Comparison of ENCODE assay signal across 6 cellular contexts in the genomic region with DNA sequence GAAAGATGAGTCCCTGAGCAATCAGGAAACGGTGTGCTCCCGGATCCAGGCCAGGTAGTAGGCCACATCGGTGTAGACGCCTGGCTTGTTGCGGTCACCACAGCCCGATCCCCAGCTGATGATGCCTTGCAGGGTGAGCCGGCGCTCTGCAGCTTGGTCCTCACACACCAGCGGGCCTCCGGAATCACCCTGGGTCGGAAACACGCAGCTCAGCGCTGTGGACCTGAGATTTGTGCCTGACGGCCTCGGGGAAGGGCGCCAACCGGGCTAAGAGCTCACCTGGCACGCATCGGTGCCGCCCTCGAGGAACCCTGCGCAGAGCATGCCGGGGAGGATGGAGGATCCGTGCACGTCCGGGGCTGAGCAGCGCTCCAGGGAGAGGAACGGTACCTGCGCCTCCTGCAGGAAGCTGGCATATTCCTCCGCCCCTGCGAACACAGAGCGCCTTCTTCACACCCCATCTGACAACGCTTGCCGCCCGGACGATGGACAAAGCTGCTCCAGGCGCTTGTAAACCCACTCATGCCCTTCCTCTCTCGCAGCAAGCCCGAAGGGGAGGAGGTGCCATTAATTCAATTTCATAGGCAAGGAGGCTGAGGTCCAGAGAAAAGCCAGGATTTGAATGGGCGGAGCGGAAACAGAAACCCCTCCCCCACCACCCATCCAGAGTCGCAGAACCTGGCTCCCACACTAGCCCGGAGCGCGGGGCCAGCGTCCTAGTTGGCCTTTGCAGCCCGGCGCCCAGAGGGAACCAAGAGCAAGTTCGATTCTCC. TPM values are rescaled to one million over a fixed set of nuclear protein-coding genes. Genes with fewer than 3 reads are reported as not detected.
DNase-seq lines count a peak whose midpoint lies in the region; ATAC-seq, FAIRE-seq and TF ChIP-seq lines count a peak whose summit lies in the region.

No MANE protein-coding gene starts in this region.

- no peak for ATAC-seq in GM21515 (IDR thresholded peaks at IDR 0.05; ENCODE audit: unreplicated experiment)

- H3K79me2 ChIP-seq in ACC112 (ENCODE audit: control insufficient read depth, insufficient read depth, low read length, unreplicated experiment): no peaks in the 10 kb centered on the region
- H3K79me2 ChIP-seq in Karpas-422 (ENCODE audit: low read length): no peaks in the 10 kb centered on the region

- 11 to 16% (median 14%) methylated on average over 49 of the region's 49 CpGs for WGBS in small intestine, 3 donors

- H3K4me3 ChIP-seq in ACC112 (ENCODE audit: low read depth, low read length) (peak overlapping the region; percentile 77), Karpas-422 (ENCODE audit: low read length) (peak overlapping the region; percentile 73; the same call in 1 of the 2 replicates), WI38 (ENCODE audit: low read depth, low read length) (no peak overlapping the region), small intestine (ENCODE audit: low read depth in 1 of 2, low read length in 2 of 2) (peak overlapping the region in 1 of 2 donors; percentile 73)

- FAIRE-seq in small intestine (lab: Jason Lieb, UNC): no peak

- H3K9me2 ChIP-seq in Karpas-422 (replicated peaks; ENCODE audit: insufficient read depth, low read length): no peaks in the 10 kb centered on the region

- peak; percentile 19; the same call in 1 of the 2 replicates for TF ChIP-seq CTCF in WI38 (IDR thresholded peaks at IDR 0.05; ENCODE audit: low read depth, low read length)

- H3K27me3 ChIP-seq in ACC112 (ENCODE audit: insufficient read depth, low read length) (peaks cover 40% of the 10 kb centered on the region), Karpas-422 (ENCODE audit: low read length) (no peaks in the 10 kb centered on the region), small intestine (ENCODE audit: control insufficient read depth in 2 of 2, insufficient read depth in 2 of 2, low read length in 2 of 2) (no peaks in the 10 kb centered on the region)

- H3K9ac ChIP-seq in Karpas-422 (ENCODE audit: low read length): peak overlapping the region; percentile 64

- DNase-seq in Karpas-422: no peak
- DNase-seq in epithelial cell of prostate (ENCODE audit: low read depth, low spot score): peak; percentile 60
- DNase-seq in small intestine: peak; percentile 89

- no peaks in the 10 kb centered on the region for H3K36me3 ChIP-seq in ACC112 (ENCODE audit: insufficient read depth, low read length)
- no peaks in the 10 kb centered on the region for H3K36me3 ChIP-seq in Karpas-422 (ENCODE audit: insufficient read depth, low read length)
- no peaks in the 10 kb centered on the region for H3K36me3 ChIP-seq in small intestine (ENCODE audit: control insufficient read depth in 2 of 2, insufficient read depth in 2 of 2, low read length in 2 of 2)

- peak overlapping the region; percentile 94 for H3K4me2 ChIP-seq in Karpas-422 (ENCODE audit: low read depth, low read length, poor library complexity, severe bottlenecking)

- H3K4me1 ChIP-seq in ACC112 (ENCODE audit: control insufficient read depth, insufficient read depth, low read length, unreplicated experiment): peaks cover 8% of the 10 kb centered on the region
- H3K4me1 ChIP-seq in Karpas-422 (ENCODE audit: low read length): peaks cover 28% of the 10 kb centered on the region
- peaks cover 0 to 2% of the 10 kb centered on the region in 2 donors for H3K4me1 ChIP-seq in small intestine (ENCODE audit: control insufficient read depth in 2 of 2, insufficient read depth in 1 of 2, low read depth in 1 of 2, low read length in 1 of 2)

- no peaks in the 10 kb centered on the region for H3K9me3 ChIP-seq in Karpas-422 (ENCODE audit: low read length)
- H3K9me3 ChIP-seq in small intestine (ENCODE audit: control insufficient read depth, low read depth): no peaks in the 10 kb centered on the region

- H3K27ac ChIP-seq in ACC112 (ENCODE audit: low read depth, low read length): no peak overlapping the region
- H3K27ac ChIP-seq in Karpas-422 (ENCODE audit: low read length): no peak overlapping the region
- H3K27ac ChIP-seq in epithelial cell of prostate: peak overlapping the region; percentile 23
- peak overlapping the region; percentile 47 to 82 for H3K27ac ChIP-seq in small intestine (ENCODE audit: low read depth in 1 of 2, low read length in 1 of 2)

- H4K20me1 ChIP-seq in Karpas-422 (ENCODE audit: insufficient read depth, low read depth, low read length): no peaks in the 10 kb centered on the region

- H2AFZ ChIP-seq in ACC112 (ENCODE audit: low read length, unreplicated experiment) (peak overlapping the region; percentile 41), Karpas-422 (ENCODE audit: low read length) (no peak overlapping the region)

RNA-seq across cellular contexts. Expression of a gene that starts 2.0 kb away (rescaled TPM):
- not detected in 2 replicates for total RNA-seq in Karpas-422 (2014; rRNA removed; shearing (Covaris generic); ENCODE audit: low replicate concordance)
- polyA plus RNA-seq in small intestine: not detected

RNA-seq across cellular contexts. Expression of a gene that starts 6.9 kb away (rescaled TPM):
- 6.0 and 6.5 TPM in 2 replicates for total RNA-seq in Karpas-422 (2014; rRNA removed; shearing (Covaris generic); ENCODE audit: low replicate concordance)
- 10 to 100 TPM; 17.0 to 22.4 (median 20.3) TPM for polyA plus RNA-seq in small intestine

RNA-seq across cellular contexts. Expression of a gene that starts 18.2 kb away (rescaled TPM):
- total RNA-seq in Karpas-422 (2014; rRNA removed; shearing (Covaris generic); ENCODE audit: low replicate concordance): not detected in 2 replicates
- under 1 TPM in 1 of 3 donors, not detected in 2; 0.01 TPM for polyA plus RNA-seq in small intestine

RNA-seq across cellular contexts. Expression of a gene that starts 24.0 kb away (rescaled TPM):
- 45.5 and 79.1 TPM in 2 replicates for total RNA-seq in Karpas-422 (2014; rRNA removed; shearing (Covaris generic); ENCODE audit: low replicate concordance)
- polyA plus RNA-seq in small intestine: 10 to 100 TPM; 20.4 to 29.5 (median 28.5) TPM

RNA-seq across cellular contexts. Expression of a gene that starts 44.2 kb away (rescaled TPM):
- 26.8 and 59.4 TPM in 2 replicates for total RNA-seq in Karpas-422 (2014; rRNA removed; shearing (Covaris generic); ENCODE audit: low replicate concordance)
- 1 to 10 TPM; 1.1 to 3.7 (median 3.0) TPM for polyA plus RNA-seq in small intestine

Comparison
In these comparisons a context has a peak if more than half of its experiments do, and no peak if none do; other contexts are left out.
1. H3K27ac ChIP-seq: peak in epithelial cell of prostate (single experiment) and small intestine (2 of 2); none in ACC112 (single experiment) and Karpas-422 (single experiment).